8 cellular contexts compared by ENCODE assay signal in genomic region chr3:38039101-38039898, GRCh38. TPM values are rescaled to one million over a fixed set of nuclear protein-coding genes. Genes with fewer than 3 reads are reported as not detected.
DNase-seq lines count a peak whose midpoint lies in the region; ATAC-seq, FAIRE-seq and TF ChIP-seq lines count a peak whose summit lies in the region.

DLEC1 (plus strand) TSS chr3:38039208; CDS start chr3:38039226, 18 bp downstream.

- H3K36me3 Mint-ChIP-seq in CD4-positive, alpha-beta T cell (ENCODE audit: low read depth) = no peaks in the 10 kb centered on the region
- peaks cover 18% of the 10 kb centered on the region for H3K36me3 Mint-ChIP-seq in activated CD4-positive, alpha-beta memory T cell treated with anti-CD3 and anti-CD28 coated beads, Interleukin-2, amount 10 ng/mL, durations not matched to agents 7 days and 5 days (ENCODE audit: low read depth)
- peaks cover 0 to 20% (median 0%) of the 10 kb centered on the region in 5 donors for H3K36me3 Mint-ChIP-seq in naive thymus-derived CD4-positive, alpha-beta T cell
- H3K36me3 Mint-ChIP-seq in stimulated activated memory B cell treated with anti-CD40 and anti-IgM and Interleukin-4, amounts not matched to agents 10 μg/mL and 1 μg/mL and 100 μg/mL, for 72 hours = no peaks in the 10 kb centered on the region

- dilution Hi-C loops in endothelial cell of umbilical vein (cut with MboI; ENCODE audit: extremely low pct_ligation_motif_present, low sequenced_read_pairs) = no loop called here

- H3K9me1 ChIP-seq in endothelial cell of umbilical vein (replicated peaks; ENCODE audit: control insufficient read depth, extremely low read depth, insufficient read depth, low read length) = no peaks in the 10 kb centered on the region

- H3K9ac ChIP-seq in HUES64 (ENCODE audit: low read depth, low read length) = no peak within 1 kb of the TSS
- no peak within 1 kb of the TSS for H3K9ac ChIP-seq in endothelial cell of umbilical vein (replicated peaks; ENCODE audit: extremely low read depth, insufficient read depth, low read length)

- H3K4me2 ChIP-seq in endothelial cell of umbilical vein (ENCODE audit: insufficient read depth, low read length) = peak within 1 kb of the TSS; percentile 55

- H2AFZ ChIP-seq in endothelial cell of umbilical vein (ENCODE audit: low read depth, low read length) = peak within 1 kb of the TSS; percentile 58

- H3K27ac ChIP-seq in CD4-positive, alpha-beta T cell (ENCODE audit: low read depth, low read length) = peak within 1 kb of the TSS; percentile 76
- H3K27ac ChIP-seq in HUES64 (ENCODE audit: low read depth, low read length) (no peak within 1 kb of the TSS), endothelial cell of umbilical vein (ENCODE audit: insufficient read depth, low read depth, low read length) (no peak within 1 kb of the TSS)
- peak within 1 kb of the TSS; percentile 62 for H3K27ac ChIP-seq in naive thymus-derived CD4-positive, alpha-beta T cell (ENCODE audit: low read depth, low read length)

- no TSS peak for BruUV-seq in endothelial cell of umbilical vein (replicated peaks; lab: Mats Ljungman, UMichigan)

- peaks cover 4% of the 10 kb centered on the region for H3K9me3 Mint-ChIP-seq in CD4-positive, alpha-beta T cell
- H3K9me3 Mint-ChIP-seq in activated CD4-positive, alpha-beta memory T cell treated with anti-CD3 and anti-CD28 coated beads, Interleukin-2, amount 10 ng/mL, durations not matched to agents 7 days and 5 days = peaks cover 11% of the 10 kb centered on the region
- peaks cover 0 to 12% (median 0%) of the 10 kb centered on the region in 11 donors for H3K9me3 Mint-ChIP-seq in naive thymus-derived CD4-positive, alpha-beta T cell
- H3K9me3 Mint-ChIP-seq in stimulated activated memory B cell treated with anti-CD40 and anti-IgM and Interleukin-4, amounts not matched to agents 10 μg/mL and 1 μg/mL and 100 μg/mL, for 72 hours = no peaks in the 10 kb centered on the region

- peak within 1 kb of the TSS; percentile 69 for H3K4me3 ChIP-seq in HUES64 (ENCODE audit: low read length)
- H3K4me3 ChIP-seq in endothelial cell of umbilical vein (replicated peaks in 1 of 3; ENCODE audit: insufficient read depth in 1 of 3, low read depth in 1 of 3, low read length in 3 of 3) = peak within 1 kb of the TSS in 2 of 3 experiments; percentile 9 to 32
- peak within 1 kb of the TSS; percentile 62 for H3K4me3 ChIP-seq in naive thymus-derived CD4-positive, alpha-beta T cell (ENCODE audit: low read length)

- CTCF ChIA-PET in CD4-positive, alpha-beta T cell (lab: Charles Lee) = interaction anchor here (0.7 to 2.6 kb wide), 9 partner anchors 8 to 184 kb away, joined by 3 to 14 read pairs (median 5); partner anchors contain the start of gene ACAA1
- CTCF ChIA-PET in activated CD4-positive, alpha-beta memory T cell treated with anti-CD3 and anti-CD28 coated beads, Interleukin-2, amount 10 ng/mL, durations not matched to agents 7 days and 5 days (lab: Charles Lee) = interaction anchor here (0.7 to 3.1 kb wide), 11 partner anchors 8 to 483 kb away, joined by 3 to 14 read pairs (median 4); partner anchors contain the start of genes ACAA1 and XYLB
- CTCF ChIA-PET in endothelial cell of umbilical vein (lab: Charles Lee) = interaction anchor here (1.0 to 1.5 kb wide), 3 partner anchors 10 to 259 kb away, joined by 3 to 6 read pairs (median 6); partner anchors contain the start of gene PLCD1
- CTCF ChIA-PET in naive thymus-derived CD4-positive, alpha-beta T cell (lab: Charles Lee) = interaction anchor here (0.8 to 2.4 kb wide), 10 partner anchors 10 to 186 kb away, joined by 3 to 8 read pairs (median 4); partner anchors contain the start of gene PLCD1

- peak; percentile 70 to 86 (median 78) for DNase-seq in CD4-positive, alpha-beta T cell
- DNase-seq in activated CD4-positive, alpha-beta memory T cell treated with anti-CD3 and anti-CD28 coated beads, Interleukin-2, amount 10 ng/mL, durations not matched to agents 7 days and 5 days = peak; percentile 94
- DNase-seq in endothelial cell of umbilical vein (ENCODE audit: low read depth, low spot score) (peak; percentile 26), D721Med (ENCODE audit: insufficient read length, low spot score) (no peak)
- peak; percentile 56 to 86 (median 83) for DNase-seq in naive thymus-derived CD4-positive, alpha-beta T cell

- peak within 1 kb of the TSS; percentile 65 for H3K4me3 Mint-ChIP-seq in CD4-positive, alpha-beta T cell
- H3K4me3 Mint-ChIP-seq in activated CD4-positive, alpha-beta memory T cell treated with anti-CD3 and anti-CD28 coated beads, Interleukin-2, amount 10 ng/mL, durations not matched to agents 7 days and 5 days = peak within 1 kb of the TSS; percentile 54
- peak within 1 kb of the TSS; percentile 71 to 92 (median 88) for H3K4me3 Mint-ChIP-seq in naive thymus-derived CD4-positive, alpha-beta T cell
- peak within 1 kb of the TSS; percentile 84 for H3K4me3 Mint-ChIP-seq in stimulated activated memory B cell treated with anti-CD40 and anti-IgM and Interleukin-4, amounts not matched to agents 10 μg/mL and 1 μg/mL and 100 μg/mL, for 72 hours

- WGBS in HUES64 = 8% methylated on average over 67 of the region's 67 CpGs

- H3K27ac Mint-ChIP-seq in CD4-positive, alpha-beta T cell = peak within 1 kb of the TSS; percentile 91
- peak within 1 kb of the TSS; percentile 98 for H3K27ac Mint-ChIP-seq in activated CD4-positive, alpha-beta memory T cell treated with anti-CD3 and anti-CD28 coated beads, Interleukin-2, amount 10 ng/mL, durations not matched to agents 7 days and 5 days
- H3K27ac Mint-ChIP-seq in naive thymus-derived CD4-positive, alpha-beta T cell = peak within 1 kb of the TSS; percentile 89 to 97 (median 92)
- H3K27ac Mint-ChIP-seq in stimulated activated memory B cell treated with anti-CD40 and anti-IgM and Interleukin-4, amounts not matched to agents 10 μg/mL and 1 μg/mL and 100 μg/mL, for 72 hours = peak within 1 kb of the TSS; percentile 66

- no peaks in the 10 kb centered on the region for H3K27me3 Mint-ChIP-seq in CD4-positive, alpha-beta T cell
- H3K27me3 Mint-ChIP-seq in activated CD4-positive, alpha-beta memory T cell treated with anti-CD3 and anti-CD28 coated beads, Interleukin-2, amount 10 ng/mL, durations not matched to agents 7 days and 5 days = no peaks in the 10 kb centered on the region
- peaks cover 0 to 7% (median 0%) of the 10 kb centered on the region in 5 donors for H3K27me3 Mint-ChIP-seq in naive thymus-derived CD4-positive, alpha-beta T cell
- peaks cover 7% of the 10 kb centered on the region for H3K27me3 Mint-ChIP-seq in stimulated activated memory B cell treated with anti-CD40 and anti-IgM and Interleukin-4, amounts not matched to agents 10 μg/mL and 1 μg/mL and 100 μg/mL, for 72 hours

- FAIRE-seq in endothelial cell of umbilical vein (lab: Jason Lieb, UNC) (peak; percentile 57), D721Med (lab: Jason Lieb, UNC) (no peak)

- H3K9me3 ChIP-seq in CD4-positive, alpha-beta T cell (ENCODE audit: control insufficient read depth, low read length) = no peaks in the 10 kb centered on the region
- no peaks in the 10 kb centered on the region for H3K9me3 ChIP-seq in HUES64 (ENCODE audit: insufficient read depth, low read depth, low read length)
- no peaks in the 10 kb centered on the region for H3K9me3 ChIP-seq in endothelial cell of umbilical vein (replicated peaks; ENCODE audit: control insufficient read depth, insufficient read depth, low read length)
- H3K9me3 ChIP-seq in naive thymus-derived CD4-positive, alpha-beta T cell (ENCODE audit: control insufficient read depth in 2 of 3, low read length in 3 of 3) = no peaks in the 10 kb centered on the region

- H3K4me1 Mint-ChIP-seq in CD4-positive, alpha-beta T cell (ENCODE audit: low read depth) = peaks cover 28% of the 10 kb centered on the region
- H3K4me1 Mint-ChIP-seq in activated CD4-positive, alpha-beta memory T cell treated with anti-CD3 and anti-CD28 coated beads, Interleukin-2, amount 10 ng/mL, durations not matched to agents 7 days and 5 days = peaks cover 37% of the 10 kb centered on the region
- H3K4me1 Mint-ChIP-seq in naive thymus-derived CD4-positive, alpha-beta T cell = peaks cover 20 to 37% (median 32%) of the 10 kb centered on the region in 7 donors
- peaks cover 22% of the 10 kb centered on the region for H3K4me1 Mint-ChIP-seq in stimulated activated memory B cell treated with anti-CD40 and anti-IgM and Interleukin-4, amounts not matched to agents 10 μg/mL and 1 μg/mL and 100 μg/mL, for 72 hours

- peaks cover 7% of the 10 kb centered on the region; the same call in 1 of the 2 replicates for H3K4me1 ChIP-seq in HUES64 (ENCODE audit: insufficient read depth, low read length)
- H3K4me1 ChIP-seq in endothelial cell of umbilical vein (ENCODE audit: control insufficient read depth, extremely low read depth, insufficient read depth, low read length) = peaks cover 9% of the 10 kb centered on the region
- peaks cover 8 to 26% of the 10 kb centered on the region in 2 donors for H3K4me1 ChIP-seq in naive thymus-derived CD4-positive, alpha-beta T cell (ENCODE audit: control insufficient read depth in 2 of 2, insufficient read depth in 2 of 2, low read length in 2 of 2)

- no peak for TF ChIP-seq CTCF in CD4-positive, alpha-beta T cell (IDR thresholded peaks at IDR 0.05)
- TF ChIP-seq CTCF in endothelial cell of umbilical vein (IDR thresholded peaks at IDR 0.05; ENCODE audit: extremely low read depth in 1 of 2, insufficient read depth in 1 of 2, low read depth in 1 of 2, low read length in 2 of 2) (no peak), D721Med (IDR thresholded peaks at IDR 0.05; ENCODE audit: insufficient read depth, missing control alignments) (no peak)

- H3K27me3 ChIP-seq in CD4-positive, alpha-beta T cell (ENCODE audit: control insufficient read depth, insufficient read depth, low read length) = no peaks in the 10 kb centered on the region
- H3K27me3 ChIP-seq in HUES64 (ENCODE audit: insufficient read depth, low read length) (peaks cover 24% of the 10 kb centered on the region), endothelial cell of umbilical vein (ENCODE audit: control insufficient read depth in 2 of 2, insufficient read depth in 2 of 2, low read length in 2 of 2) (peaks cover 9 to 10% of the 10 kb centered on the region in 2 experiments)
- no peaks in the 10 kb centered on the region for H3K27me3 ChIP-seq in naive thymus-derived CD4-positive, alpha-beta T cell (ENCODE audit: control insufficient read depth in 2 of 2, insufficient read depth in 2 of 2, low read length in 2 of 2)

- H4K20me1 ChIP-seq in endothelial cell of umbilical vein (replicated peaks; ENCODE audit: control insufficient read depth, extremely low read depth, insufficient read depth, low read length) = no peaks in the 10 kb centered on the region

- POLR2A ChIA-PET in CD4-positive, alpha-beta T cell (lab: Charles Lee) = interaction anchor here (0.8 to 2.0 kb wide), 12 partner anchors 9 to 1367 kb away, joined by 3 to 13 read pairs (median 4); partner anchors contain the start of genes ACAA1, EPM2AIP1, MLH1 and OXSR1
- POLR2A ChIA-PET in activated CD4-positive, alpha-beta memory T cell treated with anti-CD3 and anti-CD28 coated beads, Interleukin-2, amount 10 ng/mL, durations not matched to agents 7 days and 5 days (lab: Charles Lee) = interaction anchor here (0.7 to 3.7 kb wide), 17 partner anchors 9 to 1368 kb away, joined by 3 to 36 read pairs (median 6); partner anchors contain the start of genes ACAA1, ACVR2B, MYD88 and OXSR1
- POLR2A ChIA-PET in endothelial cell of umbilical vein (lab: Charles Lee) = no interaction called here
- POLR2A ChIA-PET in naive thymus-derived CD4-positive, alpha-beta T cell (lab: Charles Lee) = interaction anchor here (0.5 to 3.6 kb wide), 15 partner anchors 9 to 1046 kb away, joined by 3 to 19 read pairs (median 4); partner anchors contain the start of genes ACAA1, EPM2AIP1, MLH1 and OXSR1

- TF ChIP-seq POLR2A in endothelial cell of umbilical vein (IDR thresholded peaks at IDR 0.05; ENCODE audit: low read depth, low read length) = no peak

- no peaks in the 10 kb centered on the region for H3K36me3 ChIP-seq in HUES64 (ENCODE audit: insufficient read depth, low read length)
- no peaks in the 10 kb centered on the region for H3K36me3 ChIP-seq in endothelial cell of umbilical vein (ENCODE audit: control insufficient read depth in 2 of 2, extremely low read depth in 1 of 2, insufficient read depth in 2 of 2, low read length in 2 of 2)
- no peaks in the 10 kb centered on the region for H3K36me3 ChIP-seq in naive thymus-derived CD4-positive, alpha-beta T cell (ENCODE audit: control insufficient read depth in 2 of 3, insufficient read depth in 3 of 3, low read length in 3 of 3)

- no peaks in the 10 kb centered on the region for H3K79me2 ChIP-seq in endothelial cell of umbilical vein (ENCODE audit: control insufficient read depth, insufficient read depth, low read length)

- peak; percentile 59 for ATAC-seq in CD4-positive, alpha-beta T cell (ENCODE audit: poor library complexity)
- peak; percentile 81 for ATAC-seq in GM19467 (IDR thresholded peaks at IDR 0.05; ENCODE audit: unreplicated experiment)
- peak; percentile 72 for ATAC-seq in naive thymus-derived CD4-positive, alpha-beta T cell
- ATAC-seq in stimulated activated memory B cell treated with anti-CD40 and anti-IgM and Interleukin-4, amounts not matched to agents 10 μg/mL and 1 μg/mL and 100 μg/mL, for 72 hours = peak; percentile 87

- intact Hi-C loops in CD4-positive, alpha-beta T cell (cut with DNase I, micrococcal nuclease) = loop anchor here in 1 of 2 experiments (2.0 to 5.0 kb wide), 3 partner anchors 34 to 98 kb away; partner anchors contain the start of genes ACAA1 and MYD88
- intact Hi-C loops in endothelial cell of umbilical vein (cut with micrococcal nuclease) = no loop called here
- intact Hi-C loops in naive thymus-derived CD4-positive, alpha-beta T cell (cut with micrococcal nuclease) = loop anchor here (1.0 to 5.0 kb wide), 7 partner anchors 35 to 1046 kb away; partner anchors contain the start of genes OXSR1 (in 2 of the 2), ACAA1 (in 1 of the 2), EPM2AIP1 (in 1 of the 2) and MLH1 (in 1 of the 2)

RNA-seq across cellular contexts. Expression of gene DLEC1, which starts in this region (rescaled TPM):
- total RNA-seq in CD4-positive, alpha-beta T cell = 1 to 10 TPM; 4.4 to 5.1 TPM
- 2.6 TPM for polyA plus RNA-seq in HUES64 (2013, experiment 1 of 2)
- 1.6 TPM for polyA plus RNA-seq in HUES64 (2013, experiment 2 of 2)
- total RNA-seq in activated CD4-positive, alpha-beta memory T cell treated with anti-CD3 and anti-CD28 coated beads, Interleukin-2, amount 10 ng/mL, durations not matched to agents 7 days and 5 days = 1 to 10 TPM; 3.8 to 4.2 TPM
- not detected in 2 replicates for total RNA-seq in endothelial cell of umbilical vein
- polyA plus RNA-seq in endothelial cell of umbilical vein = not detected in 2 replicates
- polyA plus RNA-seq in endothelial cell of umbilical vein (2011; cell fraction: cytosol; rRNA removed) = not detected in 2 replicates
- 0.13 and 0.14 TPM in 2 replicates for polyA plus RNA-seq in endothelial cell of umbilical vein (2011; cell fraction: nucleus; rRNA removed)
- polyA plus RNA-seq in endothelial cell of umbilical vein (2012) = not detected in 2 replicates
- 0.04 TPM in 1 of 2 replicates, not detected in the other for polyA minus RNA-seq in endothelial cell of umbilical vein
- not detected for polyA minus RNA-seq in endothelial cell of umbilical vein (2011; cell fraction: cytosol; rRNA and poly(A)+ RNA removed)
- not detected in 2 replicates for polyA minus RNA-seq in endothelial cell of umbilical vein (2011; cell fraction: nucleus; rRNA and poly(A)+ RNA removed)
- 1 to 10 TPM; 1.5 to 9.4 (median 7.5) TPM for total RNA-seq in naive thymus-derived CD4-positive, alpha-beta T cell
- polyA plus RNA-seq in naive thymus-derived CD4-positive, alpha-beta T cell = under 1 TPM; 0.41 to 0.73 TPM

Comparison
In these comparisons a context has a peak if more than half of its experiments do, and no peak if none do; other contexts are left out.
1. Peak in DNase-seq, H3K4me3 ChIP-seq and H3K4me2 ChIP-seq in endothelial cell of umbilical vein; RNA of the gene not detected or under 1 TPM.
2. H3K27ac ChIP-seq: peak in CD4-positive, alpha-beta T cell (single experiment) and naive thymus-derived CD4-positive, alpha-beta T cell (single experiment); none in HUES64 (single experiment) and endothelial cell of umbilical vein (single experiment).
3. Peak in every context shown above with its lines, with median percentiles within 50 percentile points of each other: ATAC-seq, H3K27ac Mint-ChIP-seq, H3K4me3 Mint-ChIP-seq and H3K4me3 ChIP-seq.